In genomic region chr1:53959664-53960250, GRCh38 we compare ENCODE assay signal across 8 cellular contexts. TPM values are rescaled to one million over a fixed set of nuclear protein-coding genes. Genes with fewer than 3 reads are reported as not detected.
A peak's percentile ranks its signal among the peaks of the same experiment; 100 is the strongest.
DNase-seq lines count a peak whose midpoint lies in the region; ATAC-seq and TF ChIP-seq lines count a peak whose summit lies in the region.
"Had no signal": no experiment of that assay in that cellular context is flagged by ENCODE, and none has a peak within 500 bp of the region (broad histone marks: within the 10 kb centered on the region; RNA-seq: fewer than 3 reads in every experiment).

No MANE protein-coding gene starts in this region.

- H3K36me3 ChIP-seq in GM06990 (ENCODE audit: control insufficient read depth, insufficient read depth, low read length), result peaks cover 16% of the 10 kb centered on the region

- H3K27ac Mint-ChIP-seq in MCF 10A (ENCODE audit: low read depth, unreplicated experiment), result no peak overlapping the region
- H3K27ac Mint-ChIP-seq in naive thymus-derived CD8-positive, alpha-beta T cell, result no peak overlapping the region

- POLR2A ChIA-PET in MCF 10A (lab: Yijun Ruan, JAX), result interaction anchor here (0.7 to 2.6 kb wide), 9 partner anchors 11 to 115 kb away, joined by 3 to 20 read pairs (median 5); partner anchors contain the start of genes IFT25, LRRC42 and YIPF1
- POLR2A ChIA-PET in naive thymus-derived CD8-positive, alpha-beta T cell (lab: Charles Lee), result interaction anchor here (0.9 to 1.7 kb wide), 2 partner anchors 11 to 100 kb away, joined by 3 to 6 read pairs; no protein-coding TSS in a partner anchor

- BruUV-seq in MCF 10A (replicated peaks; lab: Mats Ljungman, UMichigan), result no TSS peak

- CTCF ChIA-PET in MCF 10A (lab: Yijun Ruan, JAX), result interaction anchor here (0.6 to 6.0 kb wide), 47 partner anchors 8 to 1428 kb away, joined by 3 to 154 read pairs (median 4); partner anchors contain the start of genes IFT25, LDLRAD1 and LRRC42

- DNase-seq in GM06990 (ENCODE audit: extremely low read depth, insufficient read length), result peak; percentile 19
- peak; percentile 33 for DNase-seq in M059J (ENCODE audit: low read depth)
- DNase-seq in MCF 10A (ENCODE audit: unreplicated experiment), result peak; percentile 49
- peak in 5 of 10 donors; percentile 26 to 64 (median 52) for DNase-seq in naive thymus-derived CD8-positive, alpha-beta T cell
- no peak for DNase-seq in GDM1 (lab: John Stamatoyannopoulos, UW)
- no peak for DNase-seq in OCI-M2 (lab: John Stamatoyannopoulos, UW; ENCODE audit: unreplicated experiment)
- DNase-seq in cerebellar cortex (ENCODE audit: low spot score), result no peak

- no peaks in the 10 kb centered on the region for H3K27me3 ChIP-seq in GM06990 (replicated peaks; ENCODE audit: control insufficient read depth, insufficient read depth, low read length)

- H3K4me3 ChIP-seq in GM06990 (replicated peaks; ENCODE audit: low read depth, low read length), result no peak overlapping the region

- H3K4me1 Mint-ChIP-seq in MCF 10A (ENCODE audit: insufficient read depth, unreplicated experiment), result peaks cover 20% of the 10 kb centered on the region
- H3K4me1 Mint-ChIP-seq in naive thymus-derived CD8-positive, alpha-beta T cell, result peaks cover 0 to 8% (median 6%) of the 10 kb centered on the region in 4 donors

- H3K9me3 Mint-ChIP-seq in MCF 10A (ENCODE audit: unreplicated experiment), result no peaks in the 10 kb centered on the region
- no peaks in the 10 kb centered on the region for H3K9me3 Mint-ChIP-seq in naive thymus-derived CD8-positive, alpha-beta T cell

- ATAC-seq in naive thymus-derived CD8-positive, alpha-beta T cell, result peak; percentile 63

- H3K36me3 Mint-ChIP-seq in MCF 10A (ENCODE audit: insufficient read depth, unreplicated experiment), result peaks cover 64% of the 10 kb centered on the region
- H3K36me3 Mint-ChIP-seq in naive thymus-derived CD8-positive, alpha-beta T cell, result peaks cover 0 to 53% (median 15%) of the 10 kb centered on the region in 3 donors

- intact Hi-C loops in MCF 10A (cut with micrococcal nuclease), result loop anchor here (1.0 kb wide), 2 partner anchors 81 to 98 kb away; no protein-coding TSS in a partner anchor

- TF ChIP-seq CTCF in GM06990 (IDR thresholded peaks at IDR 0.05; ENCODE audit: insufficient read depth, low read length, poor library complexity, severe bottlenecking) (peak; percentile 52), MCF 10A (IDR thresholded peaks at IDR 0.05; ENCODE audit: unreplicated experiment) (peak; percentile 46)

- H3K27me3 Mint-ChIP-seq in MCF 10A (ENCODE audit: insufficient read depth, unreplicated experiment), result no peaks in the 10 kb centered on the region
- H3K27me3 Mint-ChIP-seq in naive thymus-derived CD8-positive, alpha-beta T cell, result no peaks in the 10 kb centered on the region

- H3K4me3 Mint-ChIP-seq in MCF 10A (ENCODE audit: unreplicated experiment), result no peak overlapping the region
- no peak overlapping the region for H3K4me3 Mint-ChIP-seq in naive thymus-derived CD8-positive, alpha-beta T cell

RNA-seq across cellular contexts. Expression of gene LRRC42, which starts 13.6 kb away (rescaled TPM):
- total RNA-seq in M059J (2014; rRNA removed; shearing (Covaris generic)), result 53.0 and 59.3 TPM in 2 replicates
- total RNA-seq in MCF 10A (2022), result 39.1 and 41.2 TPM in 2 replicates
- 1 to 10 TPM; 7.8 to 9.8 TPM for total RNA-seq in naive thymus-derived CD8-positive, alpha-beta T cell
- 10 to 100 TPM in 1 of 3 donors, 1 to 10 TPM in 2; 9.1 to 10.5 (median 9.1) TPM for polyA plus RNA-seq in naive thymus-derived CD8-positive, alpha-beta T cell

RNA-seq across cellular contexts. Expression of gene IFT25, which starts 14.3 kb away (rescaled TPM):
- total RNA-seq in M059J (2014; rRNA removed; shearing (Covaris generic)), result 62.7 and 95.9 TPM in 2 replicates
- 20.6 and 22.3 TPM in 2 replicates for total RNA-seq in MCF 10A (2022)
- 10 to 100 TPM; 43.2 to 47.5 TPM for total RNA-seq in naive thymus-derived CD8-positive, alpha-beta T cell
- 10 to 100 TPM; 34.9 to 53.7 (median 46.8) TPM for polyA plus RNA-seq in naive thymus-derived CD8-positive, alpha-beta T cell

RNA-seq across cellular contexts. Expression of gene LDLRAD1, which starts 58.2 kb away (rescaled TPM):
- not detected in 2 replicates for total RNA-seq in M059J (2014; rRNA removed; shearing (Covaris generic))
- total RNA-seq in MCF 10A (2022), result not detected in 2 replicates
- not detected for total RNA-seq in naive thymus-derived CD8-positive, alpha-beta T cell
- polyA plus RNA-seq in naive thymus-derived CD8-positive, alpha-beta T cell, result not detected
- total RNA-seq: skeletal muscle tissue had no signal

Comparison
In these comparisons a context has a peak if more than half of its experiments do, and no peak if none do; other contexts are left out.
1. DNase-seq: peak in GM06990 (single experiment), M059J (single experiment) and MCF 10A (single experiment); none in GDM1 (single experiment), OCI-M2 (single experiment) and cerebellar cortex (single experiment).